In genomic region chr7:1243290-1243963, GRCh38 we compare ENCODE assay signal across 25 cellular contexts. TPM values are rescaled to one million over a fixed set of nuclear protein-coding genes. Genes with fewer than 3 reads are reported as not detected.
"Had no signal": no experiment of that assay in that cellular context is flagged by ENCODE, and none has a peak within 500 bp of the region (broad histone marks: within the 10 kb centered on the region; RNA-seq: fewer than 3 reads in every experiment).

No MANE protein-coding gene starts in this region.

- DNase-seq: activated CD4-positive, alpha-beta T cell treated with anti-CD3 and anti-CD28 coated beads, Interleukin-2, amount 50 U/mL, for 48 hours; activated naive CD4-positive, alpha-beta T cell treated with anti-CD3 and anti-CD28 coated beads, Interleukin-2, amount 50 U/mL, for 16 hours; cerebellar nuclear complex; effector CD8-positive, alpha-beta T cell; heart right ventricle; immature natural killer cell; kidney glomerular epithelial cell; mesenchymal stem cell; naive thymus-derived CD4-positive, alpha-beta T cell; nucleus accumbens; stimulated activated naive CD4-positive, alpha-beta T cell; WERI-Rb-1 had no signal

- H3K4me3 Mint-ChIP-seq: dendritic cell treated with granulocyte-macrophage colony-stimulating factor and Interleukin-4, amounts not matched to agents 40 ng/mL and 50 ng/mL, for 4 days had no signal

- H3K4me3 ChIP-seq: ascending aorta, breast epithelium, esophagus muscularis mucosa, gastroesophageal sphincter, heart right ventricle, mucosa of descending colon, spleen had no signal

- ATAC-seq: gastroesophageal sphincter; heart right ventricle; mucosa of descending colon; naive thymus-derived CD4-positive, alpha-beta T cell had no signal

- H3K27ac Mint-ChIP-seq: activated T-helper 2 cell treated with anti-CD3 and anti-CD28 coated beads, Interferon-gamma antibody, Interleukin-2, Interleukin-4, amounts not matched to agents 10 μg/mL and 5 μg/mL and 100 μg/mL, durations not matched to agents 14 hours and 24 hours and 36 hours; dendritic cell treated with granulocyte-macrophage colony-stimulating factor and Interleukin-4, amounts not matched to agents 40 ng/mL and 50 ng/mL, for 4 days had no signal

- H3K27ac ChIP-seq: ascending aorta, breast epithelium, esophagus muscularis mucosa, gastroesophageal sphincter, heart right ventricle, spleen, WERI-Rb-1 had no signal

- H3K9me3 ChIP-seq: ascending aorta, breast epithelium, esophagus muscularis mucosa, gastroesophageal sphincter, heart right ventricle, mucosa of descending colon, spleen had no signal

- H3K9me3 Mint-ChIP-seq: activated T-helper 2 cell treated with anti-CD3 and anti-CD28 coated beads, Interferon-gamma antibody, Interleukin-2, Interleukin-4, amounts not matched to agents 10 μg/mL and 5 μg/mL and 100 μg/mL, durations not matched to agents 14 hours and 24 hours and 36 hours; dendritic cell treated with granulocyte-macrophage colony-stimulating factor and Interleukin-4, amounts not matched to agents 40 ng/mL and 50 ng/mL, for 4 days; immature natural killer cell had no signal

- H3K36me3 Mint-ChIP-seq: immature natural killer cell; naive thymus-derived CD4-positive, alpha-beta T cell had no signal

- H3K36me3 ChIP-seq: ascending aorta, breast epithelium, esophagus muscularis mucosa, gastroesophageal sphincter, heart right ventricle, spleen, WERI-Rb-1 had no signal

RNA-seq across cellular contexts. Expression of gene UNCX, which starts 10.8 kb away (rescaled TPM):
- total RNA-seq: activated T-helper 2 cell treated with anti-CD3 and anti-CD28 coated beads, Interferon-gamma antibody, Interleukin-2, Interleukin-4, amounts not matched to agents 10 μg/mL and 5 μg/mL and 100 μg/mL, durations not matched to agents 14 hours and 24 hours and 36 hours; ascending aorta; breast epithelium; esophagus muscularis mucosa; gastroesophageal sphincter; heart right ventricle; liver; mucosa of descending colon; naive thymus-derived CD4-positive, alpha-beta T cell; SK-MEL-5; spleen; T-helper 1 cell treated with Interleukin-12 subunit alpha and Interleukin-12 subunit beta and Interleukin-4 antibody, amounts not matched to agents 30 ng/mL and 1 ng/mL, for 36 hours; urinary bladder had no signal
- polyA plus RNA-seq: adipose tissue; heart right ventricle; immature natural killer cell; liver; naive thymus-derived CD4-positive, alpha-beta T cell; spleen; urinary bladder had no signal
